Comparison of ENCODE assay signal across 31 cellular contexts in genomic region chr6:98142839-98143238, GRCh38.
"Had no signal": no experiment of that assay in that cellular context is flagged by ENCODE, and none has a peak within 500 bp of the region (broad histone marks: within the 10 kb centered on the region; RNA-seq: fewer than 3 reads in every experiment).

No MANE protein-coding gene starts in this region.

- H3K4me3 Mint-ChIP-seq: mesothelial cell of epicardium; naive B cell; natural killer cell; nephron progenitor cell; stimulated activated effector memory CD8-positive, alpha-beta T cell treated with anti-CD3 and anti-CD28 coated beads, Interleukin-12 subunit alpha, Interleukin-12 subunit beta, amount 100 ng/mL, for 72 hours; stimulated activated naive CD8-positive, alpha-beta T cell treated with anti-CD3 and anti-CD28 coated beads, Interleukin-15, Interleukin-2, amounts not matched to agents 100 ng/mL and 50 ng/mL, for 24 hours had no signal

- H3K27ac Mint-ChIP-seq: mesothelial cell of epicardium; natural killer cell; nephron progenitor cell; stimulated activated effector memory CD8-positive, alpha-beta T cell treated with anti-CD3 and anti-CD28 coated beads, Interleukin-12 subunit alpha, Interleukin-12 subunit beta, amount 100 ng/mL, for 72 hours; stimulated activated naive CD8-positive, alpha-beta T cell treated with anti-CD3 and anti-CD28 coated beads, Interleukin-15, Interleukin-2, amounts not matched to agents 100 ng/mL and 50 ng/mL, for 24 hours had no signal

- DNase-seq: heart right ventricle; kidney glomerular epithelial cell; left cardiac atrium; left ventricle myocardium superior; lower lobe of right lung; mammary epithelial cell; mesenchymal stem cell; naive B cell; natural killer cell; nephron progenitor cell; retina; stimulated activated CD4-positive, alpha-beta T cell treated with anti-CD3 and anti-CD28 coated beads, Interleukin-12 subunit alpha, Interleukin-12 subunit beta, amount 100 ng/mL, for 4 hours; stimulated activated CD4-positive, alpha-beta T cell treated with anti-CD3 and anti-CD28 coated beads, Interleukin-15, amount 100 ng/mL, for 24 hours; stimulated activated CD4-positive, alpha-beta T cell treated with anti-CD3 and anti-CD28 coated beads, Interleukin-2, amount 100 ng/mL, for 24 hours; stimulated activated CD4-positive, alpha-beta T cell treated with anti-CD3 and anti-CD28 coated beads, Interleukin-4, amount 100 ng/mL, for 24 hours; stimulated activated naive CD4-positive, alpha-beta T cell; tibial artery; trophoblast cell; upper lobe of right lung had no signal

- H3K4me1 ChIP-seq: heart right ventricle, lower lobe of right lung, pancreas, prostate gland, suprapubic skin, tibial artery, upper lobe of right lung had no signal

- H3K27ac ChIP-seq: heart right ventricle, hepatocyte, lower lobe of right lung, pancreas, prostate gland, skin epidermis, suprapubic skin, thoracic aorta, tibial artery, upper lobe of right lung had no signal

- H3K27me3 ChIP-seq: heart right ventricle, hepatocyte, pancreas, suprapubic skin, tibial artery, upper lobe of right lung had no signal

- H3K4me1 Mint-ChIP-seq: mesothelial cell of epicardium; naive B cell; natural killer cell; stimulated activated effector memory CD8-positive, alpha-beta T cell treated with anti-CD3 and anti-CD28 coated beads, Interleukin-12 subunit alpha, Interleukin-12 subunit beta, amount 100 ng/mL, for 72 hours had no signal

- H3K79me2 ChIP-seq: hepatocyte had no signal

- H3K27me3 Mint-ChIP-seq: naive B cell; stimulated activated naive CD8-positive, alpha-beta T cell treated with anti-CD3 and anti-CD28 coated beads, Interleukin-15, Interleukin-2, amounts not matched to agents 100 ng/mL and 50 ng/mL, for 24 hours had no signal

- H3K4me2 ChIP-seq: hepatocyte had no signal

- H3K36me3 Mint-ChIP-seq: mesothelial cell of epicardium; stimulated activated effector memory CD8-positive, alpha-beta T cell treated with anti-CD3 and anti-CD28 coated beads, Interleukin-12 subunit alpha, Interleukin-12 subunit beta, amount 100 ng/mL, for 72 hours had no signal

- ATAC-seq: heart right ventricle; left cardiac atrium; left lobe of liver; left ventricle myocardium superior; lower lobe of right lung; natural killer cell; pancreas; right cardiac atrium; sciatic nerve; stimulated activated effector memory CD8-positive, alpha-beta T cell treated with anti-CD3 and anti-CD28 coated beads, Interleukin-12 subunit alpha, Interleukin-12 subunit beta, amount 100 ng/mL, for 72 hours; upper lobe of right lung had no signal

- H3K4me3 ChIP-seq: heart right ventricle, hepatocyte, lower lobe of right lung, pancreas, prostate gland, skin epidermis, suprapubic skin, thoracic aorta, tibial artery, upper lobe of right lung had no signal

- H3K36me3 ChIP-seq: heart right ventricle, lower lobe of right lung, pancreas, prostate gland, suprapubic skin, thoracic aorta, tibial artery, upper lobe of right lung had no signal
